9 cellular contexts compared by ENCODE assay signal in genomic region chrX:66015152-66015827, GRCh38. TPM values are rescaled to one million over a fixed set of nuclear protein-coding genes. Genes with fewer than 3 reads are reported as not detected.
DNase-seq lines count a peak whose midpoint lies in the region; ATAC-seq and TF ChIP-seq lines count a peak whose summit lies in the region.
"Had no signal": no experiment of that assay in that cellular context is flagged by ENCODE, and none has a peak within 500 bp of the region (broad histone marks: within the 10 kb centered on the region; RNA-seq: fewer than 3 reads in every experiment).

No MANE protein-coding gene starts in this region.

- no peaks in the 10 kb centered on the region for H3K36me3 Mint-ChIP-seq in activated T-helper 17 cell treated with anti-CD3 and anti-CD28 coated beads, Interleukin-2, amount 50 U/mL, for 72 hours (ENCODE audit: low read depth)

- no peaks in the 10 kb centered on the region for H3K9me3 ChIP-seq in spleen

- peaks cover 0 to 11% (median 0%) of the 10 kb centered on the region in 6 donors for H3K36me3 ChIP-seq in spleen
- no peaks in the 10 kb centered on the region for H3K36me3 ChIP-seq in H7 (replicated peaks; ENCODE audit: control insufficient read depth, insufficient read depth, low read length)

- no peaks in the 10 kb centered on the region for H3K27me3 ChIP-seq in spleen (replicated peaks in 1 of 7)
- H3K27me3 ChIP-seq in dorsolateral prefrontal cortex = peaks cover 0 to 79% (median 32%) of the 10 kb centered on the region in 45 donors
- H3K27me3 ChIP-seq in H7 (ENCODE audit: control insufficient read depth, insufficient read depth, low read length) = no peaks in the 10 kb centered on the region

- no peaks in the 10 kb centered on the region for H3K9me3 Mint-ChIP-seq in activated T-helper 17 cell treated with anti-CD3 and anti-CD28 coated beads, Interleukin-2, amount 50 U/mL, for 72 hours

- peak overlapping the region; percentile 46 to 94 (median 86) for H3K27ac ChIP-seq in spleen
- peak overlapping the region in 6 of 59 donors; percentile 19 to 35 (median 27) for H3K27ac ChIP-seq in dorsolateral prefrontal cortex

- ATAC-seq in GM19025 (IDR thresholded peaks at IDR 0.05; ENCODE audit: low read depth, unreplicated experiment) (peak; percentile 31), HG03159 (IDR thresholded peaks at IDR 0.05; ENCODE audit: unreplicated experiment) (peak; percentile 42)
- peak; percentile 30 for ATAC-seq in activated T-helper 17 cell treated with anti-CD3 and anti-CD28 coated beads, Interleukin-2, amount 50 U/mL, for 72 hours (replicated peaks)

- intact Hi-C loops in spleen (cut with DNase I; ENCODE audit: low total_unique reads) (no loop called here), dorsolateral prefrontal cortex (cut with DNase I) (no loop called here)

- no peaks in the 10 kb centered on the region for H3K27me3 Mint-ChIP-seq in activated T-helper 17 cell treated with anti-CD3 and anti-CD28 coated beads, Interleukin-2, amount 50 U/mL, for 72 hours

- H3K4me3 Mint-ChIP-seq in activated T-helper 17 cell treated with anti-CD3 and anti-CD28 coated beads, Interleukin-2, amount 50 U/mL, for 72 hours = peak overlapping the region; percentile 45

- TF ChIP-seq CTCF in spleen (IDR thresholded peaks at IDR 0.05 in 8 of 11, conservative IDR thresholded peaks at IDR 0.05 in 3 of 11) = no peak
- no peak for TF ChIP-seq CTCF in dorsolateral prefrontal cortex (IDR thresholded peaks at IDR 0.05 in 54 of 56, conservative IDR thresholded peaks at IDR 0.05 in 2 of 56; ENCODE audit: low read depth in 1 of 56, partially characterized antibody in 56 of 56)

- H3K27ac Mint-ChIP-seq in activated T-helper 17 cell treated with anti-CD3 and anti-CD28 coated beads, Interleukin-2, amount 50 U/mL, for 72 hours = no peak overlapping the region

- peak; percentile 85 for DNase-seq in spleen
- DNase-seq in dorsolateral prefrontal cortex = no peak
- no peak for DNase-seq in RPMI8226
- no peak for DNase-seq in activated CD4-positive, alpha-beta T cell treated with anti-CD3 and anti-CD28 coated beads, Interleukin-2, amount 50 U/mL, for 48 hours
- DNase-seq in H7 = no peak

- H3K4me1 Mint-ChIP-seq in activated T-helper 17 cell treated with anti-CD3 and anti-CD28 coated beads, Interleukin-2, amount 50 U/mL, for 72 hours = peaks cover 30% of the 10 kb centered on the region

- H3K4me3 ChIP-seq in spleen (peak overlapping the region in 7 of 8 donors; percentile 17 to 70 (median 36)), dorsolateral prefrontal cortex (peak overlapping the region in 23 of 59 donors; percentile 2 to 40 (median 26)), H7 (ENCODE audit: insufficient read depth, low read depth, low read length) (no peak overlapping the region)

- WGBS in spleen, 5 donors = 14 to 22% (median 18%) methylated on average over 2 of the region's 2 CpGs

- H3K4me1 ChIP-seq in spleen = peaks cover 19 to 78% (median 36%) of the 10 kb centered on the region in 6 donors

- TF ChIP-seq POLR2A in spleen (IDR thresholded peaks at IDR 0.05) = peak; percentile 13 to 59 (median 23)

RNA-seq across cellular contexts. Expression of gene VSIG4, which starts 24.6 kb away (rescaled TPM):
- under 1 TPM in 1 of 2 donors, not detected in 1; 0.24 TPM for total RNA-seq in activated T-helper 17 cell treated with anti-CD3 and anti-CD28 coated beads, Interleukin-2, amount 50 U/mL, for 72 hours
- total RNA-seq in spleen (100 to 1,000 TPM in 2 of 7 donors, 10 to 100 TPM in 4, 1 to 10 TPM in 1; 6.3 to 255 (median 84.1) TPM), dorsolateral prefrontal cortex (100 to 1,000 TPM in 1 of 120 experiments, 10 to 100 TPM in 94, 1 to 10 TPM in 25; 2.0 to 164 (median 17.3) TPM)
- 10 to 100 TPM; 21.6 to 34.6 (median 22.1) TPM for polyA plus RNA-seq in spleen
- not detected in 2 replicates for total RNA-seq in H7 (2014; rRNA removed; shearing (Covaris generic))
- total RNA-seq: RPMI7951 had no signal
